In the genomic region with DNA sequence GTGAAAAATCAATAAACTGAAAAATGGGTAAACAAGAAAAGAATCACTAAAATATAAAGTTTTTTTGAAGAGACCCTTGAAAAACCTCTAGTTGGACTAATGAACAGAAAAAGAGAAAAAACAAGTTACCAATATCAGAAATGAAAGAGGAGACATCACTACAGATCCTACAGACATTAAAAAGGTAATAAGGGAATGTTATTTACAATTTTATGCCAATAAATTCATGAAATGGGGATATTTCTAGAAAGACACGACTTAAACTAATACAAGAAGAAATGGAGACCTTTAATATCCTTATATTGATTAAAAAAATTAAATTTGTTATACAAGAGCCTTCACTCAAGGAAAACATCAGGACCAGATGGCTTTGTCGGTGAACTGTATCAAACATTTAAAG, we compare ENCODE assay signal across 20 cellular contexts.
"Had no signal": no experiment of that assay in that cellular context is flagged by ENCODE, and none has a peak within 500 bp of the region (broad histone marks: within the 10 kb centered on the region; RNA-seq: fewer than 3 reads in every experiment).

No MANE protein-coding gene starts in this region.

- H3K27ac ChIP-seq: colonic mucosa, esophagus muscularis mucosa, foreskin keratinocyte, gastroesophageal sphincter, heart left ventricle, hepatocyte, left lung, lower lobe of right lung had no signal

- H3K4me1 ChIP-seq: colonic mucosa, esophagus muscularis mucosa, gastroesophageal sphincter, heart left ventricle, left lung, lower lobe of right lung had no signal

- ATAC-seq: effector memory CD8-positive, alpha-beta T cell; foreskin keratinocyte; gastroesophageal sphincter; heart left ventricle; left cardiac atrium; left lung; left ventricle myocardium superior; lower lobe of right lung; mucosa of descending colon had no signal

- H3K36me3 ChIP-seq: colonic mucosa, lower lobe of right lung had no signal

- FAIRE-seq: endothelial cell of umbilical vein, frontal cortex, islet of Langerhans, keratinocyte had no signal

- H3K27me3 ChIP-seq: colonic mucosa, esophagus muscularis mucosa, foreskin keratinocyte, gastroesophageal sphincter, heart left ventricle, hepatocyte, left lung had no signal

- H3K9me3 ChIP-seq: colonic mucosa had no signal

- H3K4me3 ChIP-seq: colonic mucosa, esophagus muscularis mucosa, gastroesophageal sphincter, heart left ventricle, hepatocyte, left lung, lower lobe of right lung, mucosa of descending colon had no signal

- DNase-seq: colonic mucosa; cortex of kidney; effector CD8-positive, alpha-beta T cell; effector memory CD8-positive, alpha-beta T cell; foreskin keratinocyte; heart left ventricle; left cardiac atrium; left lung; left ventricle myocardium superior; lower lobe of right lung; mesenchymal stem cell; mucosa of descending colon; naive B cell had no signal
